10 cellular contexts compared by ENCODE assay signal in genomic region chr12:54016478-54016964, GRCh38. TPM values are rescaled to one million over a fixed set of nuclear protein-coding genes. Genes with fewer than 3 reads are reported as not detected.
DNase-seq lines count a peak whose midpoint lies in the region; ATAC-seq and TF ChIP-seq lines count a peak whose summit lies in the region.
"Had no signal": no experiment of that assay in that cellular context is flagged by ENCODE, and none has a peak within 500 bp of the region (broad histone marks: within the 10 kb centered on the region; RNA-seq: fewer than 3 reads in every experiment).

No MANE protein-coding gene starts in this region.

- no peak overlapping the region for H3K27ac Mint-ChIP-seq in neural crest cell (ENCODE audit: unreplicated experiment)
- H3K27ac Mint-ChIP-seq in activated naive CD8-positive, alpha-beta T cell treated with anti-CD3 and anti-CD28 coated beads, Interleukin-2, amount 50 U/mL, for 24 hours: no peak overlapping the region

- H3K9me3 Mint-ChIP-seq in neural crest cell: no peaks in the 10 kb centered on the region
- no peaks in the 10 kb centered on the region for H3K9me3 Mint-ChIP-seq in activated naive CD8-positive, alpha-beta T cell treated with anti-CD3 and anti-CD28 coated beads, Interleukin-2, amount 50 U/mL, for 24 hours
- H3K9me3 Mint-ChIP-seq: T-helper 1 cell treated with Interleukin-12 subunit alpha and Interleukin-12 subunit beta and Interleukin-4 antibody, amounts not matched to agents 30 μg/mL and 1 μg/mL, for 36 hours had no signal

- peaks cover 12% of the 10 kb centered on the region for H3K4me1 Mint-ChIP-seq in neural crest cell
- peaks cover 18% of the 10 kb centered on the region for H3K4me1 Mint-ChIP-seq in activated naive CD8-positive, alpha-beta T cell treated with anti-CD3 and anti-CD28 coated beads, Interleukin-2, amount 50 U/mL, for 24 hours

- no peak for ATAC-seq in HG03159 (IDR thresholded peaks at IDR 0.05; ENCODE audit: unreplicated experiment)
- ATAC-seq in activated naive CD8-positive, alpha-beta T cell treated with anti-CD3 and anti-CD28 coated beads, Interleukin-2, amount 50 U/mL, for 24 hours: no peak

- DNase-seq in DMS 273 treated with DMSO at 0.1 percent for 48 hours (lab: John Stamatoyannopoulos, UW) (peak; percentile 25), NCI-H1048 (lab: John Stamatoyannopoulos, UW) (peak; percentile 75), amniotic epithelial cell (ENCODE audit: low read depth) (peak; percentile 94), neural crest cell (ENCODE audit: low read depth, low spot score) (no peak)
- DNase-seq in stimulated activated CD4-positive, alpha-beta T cell treated with anti-CD3 and anti-CD28 coated beads, Interleukin-4, amount 100 ng/mL, for 4 hours: no peak
- DNase-seq in activated naive CD8-positive, alpha-beta T cell treated with anti-CD3 and anti-CD28 coated beads, Interleukin-2, amount 50 U/mL, for 24 hours: no peak
- no peak for DNase-seq in activated CD4-positive, alpha-beta T cell treated with anti-CD3 and anti-CD28 coated beads, Interleukin-2, amount 50 U/mL, for 48 hours
- DNase-seq: naive B cell had no signal

- TF ChIP-seq CTCF in neural crest cell (conservative IDR thresholded peaks at IDR 0.05): no peak

- H3K27me3 Mint-ChIP-seq in neural crest cell (ENCODE audit: low read depth): peaks cover 98% of the 10 kb centered on the region
- H3K27me3 Mint-ChIP-seq in activated naive CD8-positive, alpha-beta T cell treated with anti-CD3 and anti-CD28 coated beads, Interleukin-2, amount 50 U/mL, for 24 hours: peaks cover 79% of the 10 kb centered on the region

- H3K4me3 Mint-ChIP-seq in neural crest cell: peak overlapping the region; percentile 69
- H3K4me3 Mint-ChIP-seq in activated naive CD8-positive, alpha-beta T cell treated with anti-CD3 and anti-CD28 coated beads, Interleukin-2, amount 50 U/mL, for 24 hours: no peak overlapping the region

- H3K36me3 Mint-ChIP-seq in neural crest cell (ENCODE audit: low read depth): peaks cover 2% of the 10 kb centered on the region
- H3K36me3 Mint-ChIP-seq in activated naive CD8-positive, alpha-beta T cell treated with anti-CD3 and anti-CD28 coated beads, Interleukin-2, amount 50 U/mL, for 24 hours (ENCODE audit: low read depth): no peaks in the 10 kb centered on the region
- H3K36me3 Mint-ChIP-seq: naive B cell had no signal

RNA-seq across cellular contexts. Expression of gene HOXC8, which starts 7.7 kb away (rescaled TPM):
- total RNA-seq in neural crest cell: 4.5 and 4.8 TPM in 2 replicates

RNA-seq across cellular contexts. Expression of gene HOXC6, which starts 11.7 kb away (rescaled TPM):
- 10.7 and 11.0 TPM in 2 replicates for total RNA-seq in neural crest cell

RNA-seq across cellular contexts. Expression of gene HOXC5, which starts 16.3 kb away (rescaled TPM):
- total RNA-seq in neural crest cell: 3.5 and 3.8 TPM in 2 replicates

RNA-seq across cellular contexts. Expression of gene HOXC9, which starts 16.6 kb away (rescaled TPM):
- total RNA-seq in neural crest cell: 5.6 and 6.3 TPM in 2 replicates

RNA-seq across cellular contexts. Expression of gene HOXC10, which starts 31.6 kb away (rescaled TPM):
- 1.8 TPM in 2 replicates for total RNA-seq in neural crest cell

Comparison
In these comparisons a context has a peak if more than half of its experiments do, and no peak if none do; other contexts are left out.
1. DNase-seq: peak in DMS 273 treated with DMSO at 0.1 percent for 48 hours (single experiment), NCI-H1048 (single experiment) and amniotic epithelial cell (single experiment); none in neural crest cell (single experiment), stimulated activated CD4-positive, alpha-beta T cell treated with anti-CD3 and anti-CD28 coated beads, Interleukin-4, amount 100 ng/mL, for 4 hours (0 of 2), activated naive CD8-positive, alpha-beta T cell treated with anti-CD3 and anti-CD28 coated beads, Interleukin-2, amount 50 U/mL, for 24 hours (single experiment) and activated CD4-positive, alpha-beta T cell treated with anti-CD3 and anti-CD28 coated beads, Interleukin-2, amount 50 U/mL, for 48 hours (0 of 2).